ENCODE assay signal across 18 cellular contexts in the genomic region with DNA sequence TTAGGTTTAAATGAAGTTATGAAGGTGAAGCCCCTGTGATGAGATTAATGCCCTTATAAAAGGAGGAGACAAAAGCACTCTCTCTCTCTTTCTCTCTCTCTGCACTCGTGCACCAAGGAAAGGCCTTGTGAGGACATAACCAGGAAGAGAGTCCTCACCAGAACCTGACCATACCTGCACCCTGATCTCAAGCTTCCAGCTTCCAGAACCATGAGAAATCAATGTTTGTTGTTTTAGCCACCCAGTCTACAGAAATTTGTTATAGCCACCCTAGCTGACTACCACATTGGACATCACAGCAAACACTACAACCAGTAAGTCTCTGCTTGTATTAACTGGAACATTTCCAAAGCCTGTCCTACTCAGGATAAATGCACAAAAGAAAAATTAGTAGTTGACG.
"Had no signal": no experiment of that assay in that cellular context is flagged by ENCODE, and none has a peak within 500 bp of the region (broad histone marks: within the 10 kb centered on the region; RNA-seq: fewer than 3 reads in every experiment).

No MANE protein-coding gene starts in this region.

- H3K27ac ChIP-seq: cardiac muscle cell, foreskin keratinocyte, lower lobe of right lung, pancreas, psoas muscle, thyroid gland, upper lobe of right lung had no signal

- H3K36me3 ChIP-seq: cardiac muscle cell, lower lobe of right lung, pancreas, thyroid gland, upper lobe of right lung had no signal

- H3K4me3 ChIP-seq: cardiac muscle cell, lower lobe of right lung, pancreas, psoas muscle, thyroid gland, upper lobe of right lung had no signal

- H3K27me3 ChIP-seq: foreskin keratinocyte, pancreas, thyroid gland, upper lobe of right lung had no signal

- ATAC-seq: foreskin keratinocyte; left lobe of liver; natural killer cell treated with Interleukin-12 subunit alpha and Interleukin-12 subunit beta and Interleukin-15 and Interleukin-18, amount 100 ng/mL, for 72 hours; psoas muscle had no signal

- DNase-seq: activated CD4-positive, alpha-beta T cell treated with anti-CD3 and anti-CD28 coated beads, Interleukin-2, amount 50 U/mL, for 48 hours; activated naive CD4-positive, alpha-beta T cell treated with Interleukin-2 at 50 U/mL for 16 hours; activated naive CD8-positive, alpha-beta T cell treated with anti-CD3 and anti-CD28 coated beads for 36 hours; activated T-cell treated with anti-CD3 and anti-CD28 coated beads, Interleukin-2, amount 50 U/mL, for 48 hours; cortex of kidney; foreskin keratinocyte; kidney; psoas muscle; stimulated activated CD4-positive, alpha-beta T cell treated with anti-CD3 and anti-CD28 coated beads, Interleukin-1b, Interleukin-23, amount 100 ng/mL, for 48 hours; T-helper 1 cell; T1000 had no signal

- H3K9me3 ChIP-seq: lower lobe of right lung, pancreas, psoas muscle, thyroid gland, upper lobe of right lung had no signal

- H3K4me1 ChIP-seq: psoas muscle, upper lobe of right lung had no signal

- FAIRE-seq: kidney, pancreas had no signal
